ENCODE assay signal across 8 cellular contexts in the genomic region with DNA sequence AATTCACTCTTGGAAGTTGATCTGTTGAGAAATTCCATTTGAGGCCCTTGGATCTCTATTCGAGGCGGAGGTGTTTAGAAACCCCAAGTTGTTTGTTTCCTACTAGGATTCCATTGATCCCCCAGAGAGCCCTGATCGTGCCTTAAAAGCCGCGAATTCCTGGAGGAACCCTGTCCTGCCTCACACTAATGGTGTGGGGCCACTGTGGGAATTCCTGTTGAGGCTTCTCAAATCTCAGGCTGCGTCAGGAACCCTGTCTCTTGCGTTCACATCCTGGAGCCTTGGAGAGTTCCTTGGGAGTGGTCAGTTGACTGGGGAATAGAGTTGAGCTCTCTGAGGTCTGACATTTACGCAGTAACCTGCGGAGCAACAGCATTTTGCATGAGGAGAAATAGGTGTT. TPM values are rescaled to one million over a fixed set of nuclear protein-coding genes. Genes with fewer than 3 reads are reported as not detected.
DNase-seq lines count a peak whose midpoint lies in the region; ATAC-seq and TF ChIP-seq lines count a peak whose summit lies in the region.

No MANE protein-coding gene starts in this region.

- TF ChIP-seq CTCF in VCaP (conservative IDR thresholded peaks at IDR 0.05) (no peak), glutamatergic neuron (IDR thresholded peaks at IDR 0.05; ENCODE audit: partially characterized antibody, unreplicated experiment) (no peak), progenitor cell of endocrine pancreas (IDR thresholded peaks at IDR 0.05; ENCODE audit: unreplicated experiment) (no peak)

- H3K27ac ChIP-seq in VCaP = peak overlapping the region; percentile 100

- H3K4me3 Mint-ChIP-seq in glutamatergic neuron (ENCODE audit: unreplicated experiment) (peak overlapping the region; percentile 97), progenitor cell of endocrine pancreas (ENCODE audit: low read depth) (peak overlapping the region; percentile 86)

- peak; percentile 17 for DNase-seq in Daoy (ENCODE audit: low read depth)
- DNase-seq in glutamatergic neuron = no peak
- DNase-seq in progenitor cell of endocrine pancreas (ENCODE audit: low spot score, unreplicated experiment) = no peak
- DNase-seq in hypothalamus (lab: John Stamatoyannopoulos, UW) = no peak
- DNase-seq in SKM-1 (lab: John Stamatoyannopoulos, UW; ENCODE audit: unreplicated experiment) = no peak

- H3K27me3 Mint-ChIP-seq in glutamatergic neuron (ENCODE audit: unreplicated experiment) (peaks cover 7% of the 10 kb centered on the region), progenitor cell of endocrine pancreas (peaks cover 9% of the 10 kb centered on the region)

- H3K9me3 Mint-ChIP-seq in glutamatergic neuron (ENCODE audit: unreplicated experiment) (peaks cover 5% of the 10 kb centered on the region), progenitor cell of endocrine pancreas (ENCODE audit: low read depth) (no peaks in the 10 kb centered on the region)

- no peaks in the 10 kb centered on the region for H3K36me3 Mint-ChIP-seq in glutamatergic neuron (ENCODE audit: unreplicated experiment)
- H3K36me3 Mint-ChIP-seq in progenitor cell of endocrine pancreas (ENCODE audit: insufficient read depth) = no peaks in the 10 kb centered on the region

- ATAC-seq in GM18873 (IDR thresholded peaks at IDR 0.05; ENCODE audit: low FRiP score, unreplicated experiment) (no peak), HG03469 (IDR thresholded peaks at IDR 0.05; ENCODE audit: unreplicated experiment) (no peak)

- H3K4me1 Mint-ChIP-seq in glutamatergic neuron (ENCODE audit: low read depth, unreplicated experiment) (no peaks in the 10 kb centered on the region), progenitor cell of endocrine pancreas (ENCODE audit: low read depth) (peaks cover 18% of the 10 kb centered on the region)

- no peak overlapping the region for H3K27ac Mint-ChIP-seq in glutamatergic neuron (ENCODE audit: unreplicated experiment)
- peak overlapping the region; percentile 85 for H3K27ac Mint-ChIP-seq in progenitor cell of endocrine pancreas

RNA-seq across cellular contexts. Expression of gene CFAP69, which starts 1.2 kb away (rescaled TPM):
- 3.9 and 4.9 TPM in 2 replicates for total RNA-seq in Daoy (2014; rRNA removed; shearing (Covaris generic))
- total RNA-seq in glutamatergic neuron (ENCODE audit: unreplicated experiment) (0.71 TPM), progenitor cell of endocrine pancreas (12.0 and 12.4 TPM in 2 replicates)

RNA-seq across cellular contexts. Expression of gene STEAP2, which starts 34.6 kb away (rescaled TPM):
- 4.9 and 5.2 TPM in 2 replicates for total RNA-seq in Daoy (2014; rRNA removed; shearing (Covaris generic))
- total RNA-seq in glutamatergic neuron (ENCODE audit: unreplicated experiment) = 0.59 TPM
- 4.9 and 5.3 TPM in 2 replicates for total RNA-seq in progenitor cell of endocrine pancreas
